ENCODE assay signal across 15 cellular contexts in genomic region chr7:155368894-155369600, GRCh38.
"Had no signal": no experiment of that assay in that cellular context is flagged by ENCODE, and none has a peak within 500 bp of the region (broad histone marks: within the 10 kb centered on the region; RNA-seq: fewer than 3 reads in every experiment).

No MANE protein-coding gene starts in this region.

- H3K4me3 ChIP-seq: gastrocnemius medialis, left ventricle myocardium inferior, pancreas, skin epidermis, transverse colon had no signal

- H3K9me3 ChIP-seq: gastrocnemius medialis, left ventricle myocardium inferior, pancreas, transverse colon had no signal

- ATAC-seq: activated T-helper 17 cell treated with anti-CD3 and anti-CD28 coated beads, Interleukin-2, amount 50 U/mL, for 72 hours; gastrocnemius medialis; pancreas; stimulated activated memory B cell treated with anti-CD40 and anti-IgM and Interleukin-4, amounts not matched to agents 10 μg/mL and 1 μg/mL and 100 μg/mL, for 72 hours; WTC11 had no signal

- DNase-seq: activated CD4-positive, alpha-beta T cell treated with anti-CD3 and anti-CD28 coated beads, Interleukin-2, amount 50 U/mL, for 1 hour; activated naive CD4-positive, alpha-beta T cell treated with anti-CD3 and anti-CD28 coated beads for 36 hours; activated T-cell treated with anti-CD3 and anti-CD28 coated beads for 4 hours; caudate nucleus; effector memory CD4-positive, alpha-beta T cell; gastrocnemius medialis; left ventricle myocardium inferior; substantia nigra; transverse colon had no signal

- H3K36me3 ChIP-seq: gastrocnemius medialis, left ventricle myocardium inferior, pancreas, transverse colon had no signal

- H3K27ac ChIP-seq: epithelial cell of prostate, gastrocnemius medialis, left ventricle myocardium inferior, pancreas, skin epidermis, transverse colon had no signal
